1 cellular context compared by ENCODE assay signal in genomic region chr4:96483308-96484030, GRCh38.
TF ChIP-seq lines count a peak whose summit lies in the region.

No MANE protein-coding gene starts in this region.

TF ChIP-seq in WTC11, 78 proteins besides CTCF, POLR2A, EP300 and RAD21 (continued from another document):
- no peak for TF ChIP-seq OVOL2 (CRISPR knock-in tag; IDR thresholded peaks at IDR 0.05; ENCODE audit: borderline replicate concordance)
- no peak for TF ChIP-seq TCF7 (CRISPR knock-in tag; IDR thresholded peaks at IDR 0.05; ENCODE audit: low read depth)
- no peak for TF ChIP-seq TP53 (CRISPR knock-in tag; IDR thresholded peaks at IDR 0.05)
- TF ChIP-seq ZBTB43 (CRISPR knock-in tag; IDR thresholded peaks at IDR 0.05): no peak
- TF ChIP-seq, protein P1, sequence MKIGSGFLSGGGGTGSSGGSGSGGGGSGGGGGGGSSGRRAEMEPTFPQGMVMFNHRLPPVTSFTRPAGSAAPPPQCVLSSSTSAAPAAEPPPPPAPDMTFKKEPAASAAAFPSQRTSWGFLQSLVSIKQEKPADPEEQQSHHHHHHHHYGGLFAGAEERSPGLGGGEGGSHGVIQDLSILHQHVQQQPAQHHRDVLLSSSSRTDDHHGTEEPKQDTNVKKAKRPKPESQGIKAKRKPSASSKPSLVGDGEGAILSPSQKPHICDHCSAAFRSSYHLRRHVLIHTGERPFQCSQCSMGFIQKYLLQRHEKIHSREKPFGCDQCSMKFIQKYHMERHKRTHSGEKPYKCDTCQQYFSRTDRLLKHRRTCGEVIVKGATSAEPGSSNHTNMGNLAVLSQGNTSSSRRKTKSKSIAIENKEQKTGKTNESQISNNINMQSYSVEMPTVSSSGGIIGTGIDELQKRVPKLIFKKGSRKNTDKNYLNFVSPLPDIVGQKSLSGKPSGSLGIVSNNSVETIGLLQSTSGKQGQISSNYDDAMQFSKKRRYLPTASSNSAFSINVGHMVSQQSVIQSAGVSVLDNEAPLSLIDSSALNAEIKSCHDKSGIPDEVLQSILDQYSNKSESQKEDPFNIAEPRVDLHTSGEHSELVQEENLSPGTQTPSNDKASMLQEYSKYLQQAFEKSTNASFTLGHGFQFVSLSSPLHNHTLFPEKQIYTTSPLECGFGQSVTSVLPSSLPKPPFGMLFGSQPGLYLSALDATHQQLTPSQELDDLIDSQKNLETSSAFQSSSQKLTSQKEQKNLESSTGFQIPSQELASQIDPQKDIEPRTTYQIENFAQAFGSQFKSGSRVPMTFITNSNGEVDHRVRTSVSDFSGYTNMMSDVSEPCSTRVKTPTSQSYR (CRISPR knock-in tag; IDR thresholded peaks at IDR 0.05): no peak
- TF ChIP-seq TEAD1 (CRISPR knock-in tag; IDR thresholded peaks at IDR 0.05): no peak
- no peak for TF ChIP-seq ATF2 (CRISPR knock-in tag; IDR thresholded peaks at IDR 0.05; ENCODE audit: borderline replicate concordance, low read depth)
- TF ChIP-seq ZNF263 (CRISPR knock-in tag; IDR thresholded peaks at IDR 0.05; ENCODE audit: low read depth): no peak
- no peak for TF ChIP-seq ZNF423 (CRISPR knock-in tag; IDR thresholded peaks at IDR 0.05)
- TF ChIP-seq E2F5 (CRISPR knock-in tag; IDR thresholded peaks at IDR 0.05): no peak
- no peak for TF ChIP-seq AFF4 (CRISPR knock-in tag; IDR thresholded peaks at IDR 0.05; ENCODE audit: borderline replicate concordance)
- TF ChIP-seq, protein P2, sequence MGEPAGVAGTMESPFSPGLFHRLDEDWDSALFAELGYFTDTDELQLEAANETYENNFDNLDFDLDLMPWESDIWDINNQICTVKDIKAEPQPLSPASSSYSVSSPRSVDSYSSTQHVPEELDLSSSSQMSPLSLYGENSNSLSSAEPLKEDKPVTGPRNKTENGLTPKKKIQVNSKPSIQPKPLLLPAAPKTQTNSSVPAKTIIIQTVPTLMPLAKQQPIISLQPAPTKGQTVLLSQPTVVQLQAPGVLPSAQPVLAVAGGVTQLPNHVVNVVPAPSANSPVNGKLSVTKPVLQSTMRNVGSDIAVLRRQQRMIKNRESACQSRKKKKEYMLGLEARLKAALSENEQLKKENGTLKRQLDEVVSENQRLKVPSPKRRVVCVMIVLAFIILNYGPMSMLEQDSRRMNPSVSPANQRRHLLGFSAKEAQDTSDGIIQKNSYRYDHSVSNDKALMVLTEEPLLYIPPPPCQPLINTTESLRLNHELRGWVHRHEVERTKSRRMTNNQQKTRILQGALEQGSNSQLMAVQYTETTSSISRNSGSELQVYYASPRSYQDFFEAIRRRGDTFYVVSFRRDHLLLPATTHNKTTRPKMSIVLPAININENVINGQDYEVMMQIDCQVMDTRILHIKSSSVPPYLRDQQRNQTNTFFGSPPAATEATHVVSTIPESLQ (CRISPR knock-in tag; IDR thresholded peaks at IDR 0.05): no peak
- no peak for TF ChIP-seq NR2C2 (CRISPR knock-in tag; IDR thresholded peaks at IDR 0.05)
TF ChIP-seq in WTC11: peak in this region for 0.
